20 cellular contexts compared by ENCODE assay signal in the genomic region with DNA sequence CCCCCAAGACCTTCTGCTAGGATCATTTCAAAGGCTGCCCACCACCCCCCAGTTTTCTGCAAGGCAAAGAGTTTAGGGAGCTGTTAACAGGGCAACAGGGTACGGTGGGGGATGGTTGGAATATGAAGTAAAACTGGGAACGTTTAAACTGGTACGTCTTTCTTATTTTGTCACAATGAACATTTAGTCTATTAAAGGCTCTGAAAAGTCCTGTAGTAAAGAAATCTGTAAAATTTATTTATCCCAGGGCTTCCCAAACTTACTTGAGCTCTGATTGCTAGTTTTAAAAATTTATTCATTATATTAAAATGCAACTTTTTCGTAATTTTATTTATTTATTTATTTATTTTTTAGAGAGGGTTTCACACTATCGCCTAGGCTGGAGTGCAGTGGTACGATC.
A peak's percentile ranks its signal among the peaks of the same experiment; 100 is the strongest.
DNase-seq lines count a peak whose midpoint lies in the region; ATAC-seq and TF ChIP-seq lines count a peak whose summit lies in the region.
"Had no signal": no experiment of that assay in that cellular context is flagged by ENCODE, and none has a peak within 500 bp of the region (broad histone marks: within the 10 kb centered on the region; RNA-seq: fewer than 3 reads in every experiment).

No MANE protein-coding gene starts in this region.

- POLR2A ChIA-PET in activated CD4-positive, alpha-beta memory T cell treated with anti-CD3 and anti-CD28 coated beads for 36 hours (lab: Charles Lee) = no interaction called here

- H3K27ac ChIP-seq in tibial nerve = no peak overlapping the region
- H3K27ac ChIP-seq: ascending aorta had no signal

- H3K27ac Mint-ChIP-seq in stimulated activated naive CD8-positive, alpha-beta T cell treated with anti-CD3 and anti-CD28 coated beads, Interleukin-15, Interleukin-2, amounts not matched to agents 100 ng/mL and 50 ng/mL, for 24 hours = peak overlapping the region; percentile 100
- peak overlapping the region; percentile 55 for H3K27ac Mint-ChIP-seq in activated CD4-positive, alpha-beta memory T cell treated with anti-CD3 and anti-CD28 coated beads for 36 hours
- peak overlapping the region; percentile 68 to 99 for H3K27ac Mint-ChIP-seq in effector memory CD8-positive, alpha-beta T cell

- H3K9me3 ChIP-seq in tibial nerve = no peaks in the 10 kb centered on the region
- H3K9me3 ChIP-seq: ascending aorta, Caco-2, esophagus squamous epithelium had no signal

- no peak for TF ChIP-seq POLR2A in tibial nerve (IDR thresholded peaks at IDR 0.05)

- TF ChIP-seq CTCF in tibial nerve (IDR thresholded peaks at IDR 0.05) = no peak

- H3K4me1 ChIP-seq in tibial nerve = peaks cover 0 to 17% (median 6%) of the 10 kb centered on the region in 4 donors
- H3K4me1 ChIP-seq: Caco-2 had no signal

- no peaks in the 10 kb centered on the region for H3K27me3 Mint-ChIP-seq in stimulated activated naive CD8-positive, alpha-beta T cell treated with anti-CD3 and anti-CD28 coated beads, Interleukin-15, Interleukin-2, amounts not matched to agents 100 ng/mL and 50 ng/mL, for 24 hours
- no peaks in the 10 kb centered on the region for H3K27me3 Mint-ChIP-seq in activated CD4-positive, alpha-beta memory T cell treated with anti-CD3 and anti-CD28 coated beads for 36 hours
- no peaks in the 10 kb centered on the region for H3K27me3 Mint-ChIP-seq in effector memory CD8-positive, alpha-beta T cell

- intact Hi-C loops in activated CD4-positive, alpha-beta memory T cell treated with anti-CD3 and anti-CD28 coated beads for 36 hours (cut with micrococcal nuclease) = no loop called here

- no peak for DNase-seq in stimulated activated naive CD8-positive, alpha-beta T cell treated with anti-CD3 and anti-CD28 coated beads, Interleukin-15, Interleukin-2, amounts not matched to agents 100 U/mL and 50 U/mL, for 24 hours
- no peak for DNase-seq in activated CD4-positive, alpha-beta memory T cell treated with anti-CD3 and anti-CD28 coated beads for 36 hours
- DNase-seq in effector memory CD8-positive, alpha-beta T cell = no peak
- DNase-seq in stimulated activated CD4-positive, alpha-beta T cell treated with anti-CD3 and anti-CD28 coated beads, Interleukin-12 subunit alpha, Interleukin-12 subunit beta, amount 100 ng/mL, for 4 hours = no peak
- DNase-seq in tibial nerve (ENCODE audit: low spot score in 2 of 2) (no peak), AG08395 (ENCODE audit: low spot score) (no peak)
- DNase-seq: activated effector memory CD4-positive, alpha-beta T cell treated with Interleukin-2 at 50 U/mL for 16 hours; Caco-2; cerebellar nuclear complex; esophagus squamous epithelium; KBM-7; left cardiac atrium; NCI-H187; NCI-H2227 treated with DMSO at 0.1 percent for 48 hours; NCI-H774; stimulated activated naive CD4-positive, alpha-beta T cell treated with Interleukin-2 at 50 U/mL for 16 hours; trophoblast cell had no signal

- CTCF ChIA-PET in activated CD4-positive, alpha-beta memory T cell treated with anti-CD3 and anti-CD28 coated beads for 36 hours (lab: Charles Lee) = no interaction called here

- no peaks in the 10 kb centered on the region for H3K27me3 ChIP-seq in tibial nerve
- H3K27me3 ChIP-seq: ascending aorta, esophagus squamous epithelium had no signal

- H3K4me3 ChIP-seq in tibial nerve = no peak overlapping the region
- H3K4me3 ChIP-seq: ascending aorta, esophagus squamous epithelium had no signal

- peaks cover 2 to 82% (median 12%) of the 10 kb centered on the region in 3 donors for H3K36me3 ChIP-seq in tibial nerve

- H3K9me3 Mint-ChIP-seq in stimulated activated naive CD8-positive, alpha-beta T cell treated with anti-CD3 and anti-CD28 coated beads, Interleukin-15, Interleukin-2, amounts not matched to agents 100 ng/mL and 50 ng/mL, for 24 hours = no peaks in the 10 kb centered on the region
- no peaks in the 10 kb centered on the region for H3K9me3 Mint-ChIP-seq in activated CD4-positive, alpha-beta memory T cell treated with anti-CD3 and anti-CD28 coated beads for 36 hours
- H3K9me3 Mint-ChIP-seq in effector memory CD8-positive, alpha-beta T cell = no peaks in the 10 kb centered on the region

- no peak for ATAC-seq in stimulated activated naive CD8-positive, alpha-beta T cell treated with anti-CD3 and anti-CD28 coated beads, Interleukin-15, Interleukin-2, amounts not matched to agents 100 U/mL and 50 U/mL, for 24 hours
- ATAC-seq in effector memory CD8-positive, alpha-beta T cell (replicated peaks) = no peak
- ATAC-seq: Right ventricle myocardium inferior had no signal

- no peak overlapping the region for H3K4me3 Mint-ChIP-seq in stimulated activated naive CD8-positive, alpha-beta T cell treated with anti-CD3 and anti-CD28 coated beads, Interleukin-15, Interleukin-2, amounts not matched to agents 100 ng/mL and 50 ng/mL, for 24 hours
- H3K4me3 Mint-ChIP-seq in activated CD4-positive, alpha-beta memory T cell treated with anti-CD3 and anti-CD28 coated beads for 36 hours = no peak overlapping the region
- H3K4me3 Mint-ChIP-seq in effector memory CD8-positive, alpha-beta T cell = no peak overlapping the region

- peaks cover 91% of the 10 kb centered on the region for H3K36me3 Mint-ChIP-seq in stimulated activated naive CD8-positive, alpha-beta T cell treated with anti-CD3 and anti-CD28 coated beads, Interleukin-15, Interleukin-2, amounts not matched to agents 100 ng/mL and 50 ng/mL, for 24 hours (ENCODE audit: low read depth)
- peaks cover 74% of the 10 kb centered on the region for H3K36me3 Mint-ChIP-seq in activated CD4-positive, alpha-beta memory T cell treated with anti-CD3 and anti-CD28 coated beads for 36 hours
- H3K36me3 Mint-ChIP-seq in effector memory CD8-positive, alpha-beta T cell (ENCODE audit: insufficient read depth) = peaks cover 92% of the 10 kb centered on the region

- peaks cover 93% of the 10 kb centered on the region for H3K4me1 Mint-ChIP-seq in stimulated activated naive CD8-positive, alpha-beta T cell treated with anti-CD3 and anti-CD28 coated beads, Interleukin-15, Interleukin-2, amounts not matched to agents 100 ng/mL and 50 ng/mL, for 24 hours (ENCODE audit: low read depth)
- H3K4me1 Mint-ChIP-seq in activated CD4-positive, alpha-beta memory T cell treated with anti-CD3 and anti-CD28 coated beads for 36 hours (ENCODE audit: low read depth) = peaks cover 66% of the 10 kb centered on the region
- H3K4me1 Mint-ChIP-seq in effector memory CD8-positive, alpha-beta T cell (ENCODE audit: low read depth in 2 of 2) = peaks cover 31 to 36% of the 10 kb centered on the region in 2 donors

- 94 to 95% methylated on average over 6 of the region's 6 CpGs for WGBS in tibial nerve, 2 donors

- no peak for TF ChIP-seq EP300 in tibial nerve (IDR thresholded peaks at IDR 0.05)
